9 cellular contexts compared by ENCODE assay signal in the genomic region with DNA sequence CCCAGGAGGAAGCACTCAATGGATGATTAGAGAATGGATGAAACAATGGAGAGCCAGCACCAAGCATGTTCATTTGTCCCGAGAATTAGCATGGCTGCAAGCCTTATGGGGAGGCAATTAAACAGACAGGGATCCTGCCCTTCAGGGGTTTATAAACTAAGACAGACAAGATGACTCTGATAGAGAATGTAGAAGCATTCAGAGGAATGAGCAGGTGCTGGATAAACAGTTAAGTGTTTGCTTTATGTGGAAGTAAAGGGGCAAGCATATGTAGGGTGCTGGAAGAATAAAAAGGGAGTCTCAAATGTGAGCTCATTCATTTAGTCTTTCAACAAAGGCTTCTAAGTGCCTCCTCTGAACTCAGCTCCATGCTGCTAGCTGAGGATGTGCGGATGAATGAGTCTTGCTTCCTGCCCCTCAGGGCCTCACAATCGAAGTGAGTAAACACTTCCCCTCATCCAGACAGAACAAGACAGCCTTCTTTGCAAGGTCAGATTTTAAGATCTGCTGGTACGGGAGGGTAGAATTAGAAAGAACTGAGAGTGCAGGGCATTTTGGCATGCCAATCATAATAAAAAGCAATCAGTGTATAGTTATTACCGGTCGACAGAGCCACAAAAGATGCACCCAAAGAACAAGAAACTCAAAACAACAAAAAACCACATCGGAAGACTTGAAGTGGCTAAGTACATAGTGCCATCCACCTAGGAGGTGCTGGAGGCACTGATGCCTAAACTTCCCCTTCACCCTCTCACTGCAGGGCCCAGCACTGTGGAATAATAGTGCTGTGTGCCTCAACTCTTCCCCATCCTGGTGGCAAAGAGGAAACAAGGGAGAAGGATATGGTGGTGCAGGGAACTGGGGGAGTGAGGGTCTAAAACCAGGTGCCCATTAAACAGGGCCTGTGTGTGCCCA.
DNase-seq lines count a peak whose midpoint lies in the region; ATAC-seq and TF ChIP-seq lines count a peak whose summit lies in the region.
"Had no signal": no experiment of that assay in that cellular context is flagged by ENCODE, and none has a peak within 500 bp of the region (broad histone marks: within the 10 kb centered on the region; RNA-seq: fewer than 3 reads in every experiment).

No MANE protein-coding gene starts in this region.

- no peaks in the 10 kb centered on the region for H3K36me3 ChIP-seq in adrenal gland (replicated peaks in 1 of 2)

- POLR2A ChIA-PET in RWPE1 (lab: Yijun Ruan, JAX; ENCODE audit: low non-redundant PET): no interaction called here

- no peak overlapping the region for H3K27ac Mint-ChIP-seq in stimulated activated naive B cell treated with anti-CD40 and anti-IgM and Interleukin-4, amounts not matched to agents 10 μg/mL and 1 μg/mL and 100 μg/mL, for 72 hours
- no peak overlapping the region for H3K27ac Mint-ChIP-seq in progenitor cell of endocrine pancreas
- H3K27ac Mint-ChIP-seq: stimulated activated naive CD8-positive, alpha-beta T cell treated with anti-CD3 and anti-CD28 coated beads, Interleukin-15, amount 100 ng/mL, for 72 hours had no signal

- no peaks in the 10 kb centered on the region for H3K9me3 ChIP-seq in adrenal gland (replicated peaks in 1 of 3)

- H3K27ac ChIP-seq in RWPE1 (no peak overlapping the region), adrenal gland (no peak overlapping the region)

- H3K4me1 Mint-ChIP-seq in stimulated activated naive B cell treated with anti-CD40 and anti-IgM and Interleukin-4, amounts not matched to agents 10 μg/mL and 1 μg/mL and 100 μg/mL, for 72 hours: peaks cover 27 to 39% of the 10 kb centered on the region in 2 donors
- H3K4me1 Mint-ChIP-seq in progenitor cell of endocrine pancreas (ENCODE audit: low read depth): peaks cover 12% of the 10 kb centered on the region
- H3K4me1 Mint-ChIP-seq: stimulated activated naive CD8-positive, alpha-beta T cell treated with anti-CD3 and anti-CD28 coated beads, Interleukin-15, amount 100 ng/mL, for 72 hours had no signal

- peak overlapping the region in 1 of 2 donors; percentile 29 for H3K4me3 Mint-ChIP-seq in stimulated activated naive B cell treated with anti-CD40 and anti-IgM and Interleukin-4, amounts not matched to agents 10 μg/mL and 1 μg/mL and 100 μg/mL, for 72 hours
- no peak overlapping the region for H3K4me3 Mint-ChIP-seq in progenitor cell of endocrine pancreas (ENCODE audit: low read depth)
- H3K4me3 Mint-ChIP-seq: stimulated activated naive CD8-positive, alpha-beta T cell treated with anti-CD3 and anti-CD28 coated beads, Interleukin-15, amount 100 ng/mL, for 72 hours had no signal

- H3K27me3 ChIP-seq in adrenal gland: no peaks in the 10 kb centered on the region

- no peaks in the 10 kb centered on the region for H3K27me3 Mint-ChIP-seq in stimulated activated naive B cell treated with anti-CD40 and anti-IgM and Interleukin-4, amounts not matched to agents 10 μg/mL and 1 μg/mL and 100 μg/mL, for 72 hours
- peaks cover 32% of the 10 kb centered on the region for H3K27me3 Mint-ChIP-seq in progenitor cell of endocrine pancreas

- ATAC-seq in HG02973 (IDR thresholded peaks at IDR 0.05; ENCODE audit: unreplicated experiment): peak; percentile 88
- ATAC-seq in stimulated activated naive B cell treated with anti-CD40 and anti-IgM and Interleukin-4, amounts not matched to agents 10 μg/mL and 1 μg/mL and 100 μg/mL, for 72 hours (replicated peaks): peak; percentile 86 to 89

- no peak overlapping the region for H3K4me3 ChIP-seq in adrenal gland

- TF ChIP-seq POLR2A in adrenal gland (IDR thresholded peaks at IDR 0.05): no peak

- intact Hi-C loops in adrenal gland (cut with DNase I): no loop called here

- H3K36me3 Mint-ChIP-seq in stimulated activated naive B cell treated with anti-CD40 and anti-IgM and Interleukin-4, amounts not matched to agents 10 μg/mL and 1 μg/mL and 100 μg/mL, for 72 hours: no peaks in the 10 kb centered on the region
- no peaks in the 10 kb centered on the region for H3K36me3 Mint-ChIP-seq in progenitor cell of endocrine pancreas (ENCODE audit: insufficient read depth)

- no peaks in the 10 kb centered on the region for H3K9me3 Mint-ChIP-seq in stimulated activated naive B cell treated with anti-CD40 and anti-IgM and Interleukin-4, amounts not matched to agents 10 μg/mL and 1 μg/mL and 100 μg/mL, for 72 hours
- H3K9me3 Mint-ChIP-seq in progenitor cell of endocrine pancreas (ENCODE audit: low read depth): no peaks in the 10 kb centered on the region
- H3K9me3 Mint-ChIP-seq: stimulated activated naive CD8-positive, alpha-beta T cell treated with anti-CD3 and anti-CD28 coated beads, Interleukin-15, amount 100 ng/mL, for 72 hours had no signal

- H3K4me1 ChIP-seq in adrenal gland (replicated peaks in 1 of 2): no peaks in the 10 kb centered on the region

- 51 to 63% (median 57%) methylated on average over 7 of the region's 7 CpGs for WGBS in adrenal gland, 4 donors

- TF ChIP-seq CTCF in RWPE1 (conservative IDR thresholded peaks at IDR 0.05; ENCODE audit: low read depth): no peak
- no peak for TF ChIP-seq CTCF in progenitor cell of endocrine pancreas (IDR thresholded peaks at IDR 0.05; ENCODE audit: unreplicated experiment)
- no peak for TF ChIP-seq CTCF in adrenal gland (IDR thresholded peaks at IDR 0.05)

- DNase-seq in SKM-1 treated with dmso at 0.1 percent for 144 hours (lab: John Stamatoyannopoulos, UW; ENCODE audit: unreplicated experiment) (peak; percentile 14), SKM-1 (lab: John Stamatoyannopoulos, UW; ENCODE audit: unreplicated experiment) (no peak), RWPE1 (ENCODE audit: low spot score) (peak; percentile 32), HUDEP-2 (lab: John Stamatoyannopoulos, UW; ENCODE audit: unreplicated experiment in 76 of 76) (no peak), progenitor cell of endocrine pancreas (ENCODE audit: low spot score, unreplicated experiment) (no peak), adrenal gland (no peak)
- DNase-seq in stimulated activated naive B cell treated with anti-CD40 and anti-IgM and Interleukin-4, amounts not matched to agents 10 μg/mL and 1 μg/mL and 100 μg/mL, for 72 hours: peak; percentile 9
- DNase-seq: stimulated activated naive CD8-positive, alpha-beta T cell treated with anti-CD3 and anti-CD28 coated beads, Interleukin-15, amount 100 ng/mL, for 72 hours had no signal

- CTCF ChIA-PET in RWPE1 (lab: Yijun Ruan, JAX): interaction anchor here (0.6 kb wide), 2 partner anchors 11 to 94 kb away, joined by 3 read pairs; no protein-coding TSS in a partner anchor

Comparison
In these comparisons a context has a peak if more than half of its experiments do, and no peak if none do; other contexts are left out.
1. DNase-seq: peak in SKM-1 treated with dmso at 0.1 percent for 144 hours (single experiment), RWPE1 (single experiment) and stimulated activated naive B cell treated with anti-CD40 and anti-IgM and Interleukin-4, amounts not matched to agents 10 μg/mL and 1 μg/mL and 100 μg/mL, for 72 hours (single experiment); none in SKM-1 (single experiment), HUDEP-2 (0 of 76), progenitor cell of endocrine pancreas (single experiment) and adrenal gland (0 of 7).